8 cellular contexts compared by ENCODE assay signal in the genomic region with DNA sequence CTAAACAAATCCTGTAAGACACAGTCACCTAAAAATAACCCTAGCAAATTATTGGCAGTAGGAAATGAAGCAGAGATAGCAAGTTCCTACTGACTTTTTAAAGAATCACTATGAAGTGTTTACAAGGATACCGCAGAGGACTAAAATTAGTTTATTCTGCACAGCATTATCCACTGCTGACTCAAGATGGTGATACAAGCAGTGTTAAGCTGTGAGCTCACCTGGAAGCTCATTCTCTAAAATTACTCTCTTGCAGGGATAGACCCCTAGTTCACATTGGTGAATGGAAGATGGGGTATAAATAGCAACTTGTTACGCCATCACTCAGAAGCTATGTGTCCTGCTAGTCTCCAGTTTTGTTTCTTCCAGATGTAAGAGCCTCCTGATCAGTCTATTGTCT.
DNase-seq lines count a peak whose midpoint lies in the region; ATAC-seq and TF ChIP-seq lines count a peak whose summit lies in the region.
"Not testable (repeated sequence)": the region's sequence is repeated elsewhere in the genome, so short reads cannot be mapped to it uniquely, and the experiment has no call there.

No MANE protein-coding gene starts in this region.

- ATAC-seq in SK-N-SH treated with all-trans-retinoic acid at 6 μM for 48 hours: peak; percentile 23
- ATAC-seq in heart left ventricle: peak; percentile 44 to 86 (median 82)
- peak; percentile 33 for ATAC-seq in left lung
- peak; percentile 55 for ATAC-seq in aorta (ENCODE audit: low FRiP score)

- H3K27ac ChIP-seq in brain microvascular endothelial cell; heart left ventricle; left lung; aorta (ENCODE audit: low read depth in 1 of 2, low read length in 2 of 2): not testable (repeated sequence)

- H3K4me3 ChIP-seq in brain microvascular endothelial cell (ENCODE audit: low read depth, low read length); fibroblast of pulmonary artery (replicated peaks; ENCODE audit: low read depth, low read length); heart left ventricle; left lung; retinal pigment epithelial cell (ENCODE audit: low read length); aorta (ENCODE audit: low read length in 2 of 2): not testable (repeated sequence)

- not testable (repeated sequence) for H3K27me3 ChIP-seq in brain microvascular endothelial cell (replicated peaks); heart left ventricle; left lung; aorta (ENCODE audit: control insufficient read depth in 1 of 2, insufficient read depth in 2 of 2, low read length in 1 of 2)

- intact Hi-C loops in heart left ventricle (cut with DNase I); left lung (cut with DNase I); aorta (cut with DNase I): not testable (repeated sequence)

- H3K9me3 ChIP-seq in heart left ventricle; left lung; aorta (ENCODE audit: control insufficient read depth, low read length): not testable (repeated sequence)

- H3K36me3 ChIP-seq in brain microvascular endothelial cell (replicated peaks); heart left ventricle; left lung; aorta (ENCODE audit: control insufficient read depth in 1 of 2, insufficient read depth in 2 of 2, low read length in 1 of 2): not testable (repeated sequence)

- not testable (repeated sequence) for TF ChIP-seq CTCF in brain microvascular endothelial cell (IDR thresholded peaks at IDR 0.05; ENCODE audit: low read depth, low read length, missing control alignments); fibroblast of pulmonary artery (IDR thresholded peaks at IDR 0.05; ENCODE audit: low read length, missing control alignments); heart left ventricle (IDR thresholded peaks at IDR 0.05); left lung (IDR thresholded peaks at IDR 0.05); retinal pigment epithelial cell (conservative IDR thresholded peaks at IDR 0.05; ENCODE audit: low read depth, low read length)

- TF ChIP-seq POLR2A in heart left ventricle (IDR thresholded peaks at IDR 0.05): not testable (repeated sequence)

- in situ Hi-C loops in brain microvascular endothelial cell (cut with HindIII; ENCODE audit: low pct_ligation_motif_present, low sequenced_read_pairs): not testable (repeated sequence)

- 19 to 35% (median 31%) methylated on average over 2 of the region's 2 CpGs for WGBS in heart left ventricle, 4 donors
- 70 to 71% methylated on average over 2 of the region's 2 CpGs for WGBS in aorta, 2 donors

- not testable (repeated sequence) for H3K4me1 ChIP-seq in heart left ventricle; left lung; aorta (ENCODE audit: control insufficient read depth in 1 of 2, insufficient read depth in 2 of 2, low read length in 2 of 2)

- peak; percentile 57 for DNase-seq in HCEC 1CT
- DNase-seq in brain microvascular endothelial cell: peak; percentile 7
- peak; percentile 47 for DNase-seq in fibroblast of pulmonary artery (ENCODE audit: low read depth)
- DNase-seq in heart left ventricle, left lung, aorta: not testable (repeated sequence)
- peak; percentile 0 for DNase-seq in retinal pigment epithelial cell (ENCODE audit: low read depth)

Comparison
In these comparisons a context has a peak if more than half of its experiments do, and no peak if none do; other contexts are left out.
1. ATAC-seq: peak in every context shown above with its lines; median percentile 82 in heart left ventricle; 55 in aorta; 33 in left lung; 23 in SK-N-SH treated with all-trans-retinoic acid at 6 μM for 48 hours.